Comparison of ENCODE assay signal across 11 cellular contexts in genomic region chr15:45117327-45118130, GRCh38. TPM values are rescaled to one million over a fixed set of nuclear protein-coding genes. Genes with fewer than 3 reads are reported as not detected.
DNase-seq lines count a peak whose midpoint lies in the region; ATAC-seq and TF ChIP-seq lines count a peak whose summit lies in the region.
"Had no signal": no experiment of that assay in that cellular context is flagged by ENCODE, and none has a peak within 500 bp of the region (broad histone marks: within the 10 kb centered on the region; RNA-seq: fewer than 3 reads in every experiment).

No MANE protein-coding gene starts in this region.

- intact Hi-C loops in activated CD4-positive, alpha-beta T cell treated with anti-CD3 and anti-CD28 coated beads, Interleukin-2, amount 10 ng/mL, durations not matched to agents 24 days and 14 days (cut with micrococcal nuclease), result loop anchor here (5.0 kb wide), 1 partner anchor 265 kb away; no protein-coding TSS in a partner anchor

- H3K36me3 ChIP-seq in thoracic aorta, result no peaks in the 10 kb centered on the region

- POLR2A ChIA-PET in WTC11 (lab: Charles Lee), result interaction anchor here (0.7 kb wide), 1 partner anchor 17 kb away, joined by 3 read pairs; no protein-coding TSS in a partner anchor

- no peak overlapping the region for H3K27ac Mint-ChIP-seq in activated CD4-positive, alpha-beta T cell treated with anti-CD3 and anti-CD28 coated beads, Interleukin-2, amount 10 ng/mL, durations not matched to agents 24 days and 14 days
- H3K27ac Mint-ChIP-seq in WTC11, result no peak overlapping the region

- H3K4me3 Mint-ChIP-seq in activated CD4-positive, alpha-beta T cell treated with anti-CD3 and anti-CD28 coated beads, Interleukin-2, amount 10 ng/mL, durations not matched to agents 24 days and 14 days, result peak overlapping the region; percentile 71
- H3K4me3 Mint-ChIP-seq in WTC11, result peak overlapping the region; percentile 64

- H3K9me3 Mint-ChIP-seq in activated CD4-positive, alpha-beta T cell treated with anti-CD3 and anti-CD28 coated beads, Interleukin-2, amount 10 ng/mL, durations not matched to agents 24 days and 14 days, result no peaks in the 10 kb centered on the region
- H3K9me3 Mint-ChIP-seq in WTC11, result no peaks in the 10 kb centered on the region

- peaks cover 62% of the 10 kb centered on the region for H3K27me3 Mint-ChIP-seq in activated CD4-positive, alpha-beta T cell treated with anti-CD3 and anti-CD28 coated beads, Interleukin-2, amount 10 ng/mL, durations not matched to agents 24 days and 14 days
- H3K27me3 Mint-ChIP-seq in WTC11 (ENCODE audit: low read depth), result peaks cover 97% of the 10 kb centered on the region

- H3K4me1 ChIP-seq in thoracic aorta (ENCODE audit: control insufficient read depth in 1 of 2, low read depth in 2 of 2), result peaks cover 16 to 38% of the 10 kb centered on the region in 2 donors

- no peak overlapping the region for H3K27ac ChIP-seq in thoracic aorta

- H3K36me3 Mint-ChIP-seq in activated CD4-positive, alpha-beta T cell treated with anti-CD3 and anti-CD28 coated beads, Interleukin-2, amount 10 ng/mL, durations not matched to agents 24 days and 14 days (ENCODE audit: low read depth), result no peaks in the 10 kb centered on the region
- no peaks in the 10 kb centered on the region for H3K36me3 Mint-ChIP-seq in WTC11

- peak overlapping the region; percentile 59 for H3K4me3 ChIP-seq in thoracic aorta
- H3K4me3 ChIP-seq: lung had no signal

- peaks cover 19% of the 10 kb centered on the region for H3K4me1 Mint-ChIP-seq in activated CD4-positive, alpha-beta T cell treated with anti-CD3 and anti-CD28 coated beads, Interleukin-2, amount 10 ng/mL, durations not matched to agents 24 days and 14 days
- H3K4me1 Mint-ChIP-seq in WTC11, result peaks cover 32% of the 10 kb centered on the region

- H3K9me3 ChIP-seq in thoracic aorta, result no peaks in the 10 kb centered on the region

- DNase-seq in activated CD4-positive, alpha-beta T cell treated with anti-CD3 and anti-CD28 coated beads, Interleukin-2, amount 10 ng/mL, durations not matched to agents 24 days and 14 days, result no peak
- DNase-seq in activated CD4-positive, alpha-beta T cell treated with anti-CD3 and anti-CD28 coated beads for 48 hours, result no peak
- DNase-seq in WTC11 (ENCODE audit: low spot score) (no peak), left lobe of liver (ENCODE audit: low spot score) (no peak), thoracic aorta (ENCODE audit: low spot score) (no peak), cerebellar cortex (ENCODE audit: low spot score) (no peak), H4 (ENCODE audit: low spot score) (no peak)
- no peak for DNase-seq in stimulated activated CD4-positive, alpha-beta T cell treated with anti-CD3 and anti-CD28 coated beads, Interleukin-15, amount 100 ng/mL, for 24 hours

- ATAC-seq in WTC11, result peak; percentile 6
- ATAC-seq in left lobe of liver, result peak; percentile 40
- ATAC-seq in thoracic aorta (ENCODE audit: insufficient number of reproducible peaks, low FRiP score, low read depth), result no peak

- CTCF ChIA-PET in WTC11 (lab: Charles Lee), result interaction anchor here (0.6 to 8.3 kb wide), 64 partner anchors 9 to 883 kb away, joined by 3 to 231 read pairs (median 6); partner anchors contain the start of genes DUOX1, DUOXA1, SHF and SLC28A2

- no peak for TF ChIP-seq CTCF in WTC11 (IDR thresholded peaks at IDR 0.05)
- no peak for TF ChIP-seq CTCF in thoracic aorta (IDR thresholded peaks at IDR 0.05)

- peaks cover 12% of the 10 kb centered on the region for H3K27me3 ChIP-seq in thoracic aorta (replicated peaks; ENCODE audit: insufficient read depth)

TF ChIP-seq in WTC11, 78 proteins besides CTCF, POLR2A, EP300 and RAD21:
- TF ChIP-seq, protein P1, sequence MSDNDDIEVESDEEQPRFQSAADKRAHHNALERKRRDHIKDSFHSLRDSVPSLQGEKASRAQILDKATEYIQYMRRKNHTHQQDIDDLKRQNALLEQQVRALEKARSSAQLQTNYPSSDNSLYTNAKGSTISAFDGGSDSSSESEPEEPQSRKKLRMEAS (CRISPR knock-in tag; IDR thresholded peaks at IDR 0.05), result 0 out of 2 replicates have a peak, but pooled peaks have one; percentile 17
- no peak for TF ChIP-seq FOXK1 (CRISPR knock-in tag; IDR thresholded peaks at IDR 0.05)

RNA-seq across cellular contexts. Expression of gene DUOXA2, which starts 3.4 kb away (rescaled TPM):
- total RNA-seq in activated CD4-positive, alpha-beta T cell treated with anti-CD3 and anti-CD28 coated beads, Interleukin-2, amount 10 ng/mL, durations not matched to agents 24 days and 14 days, result not detected in 2 replicates
- 0.11 TPM in 1 of 3 replicates, not detected in the others for total RNA-seq in WTC11 (2021)
- not detected for total RNA-seq in left lobe of liver
- total RNA-seq in thoracic aorta, result not detected
- total RNA-seq in H4 (2014; rRNA removed; shearing (Covaris generic)), result not detected in 2 replicates
- total RNA-seq: A673, temporal lobe had no signal

RNA-seq across cellular contexts. Expression of gene DUOX2, which starts 3.6 kb away (rescaled TPM):
- total RNA-seq in activated CD4-positive, alpha-beta T cell treated with anti-CD3 and anti-CD28 coated beads, Interleukin-2, amount 10 ng/mL, durations not matched to agents 24 days and 14 days, result 0.05 TPM in 1 of 2 replicates, not detected in the other
- 0.13 to 0.27 TPM (median 0.14 TPM) in 3 replicates for total RNA-seq in WTC11 (2021)
- 0.10 TPM for total RNA-seq in left lobe of liver
- total RNA-seq in thoracic aorta, result under 1 TPM in 1 of 2 donors, not detected in 1; 0.42 TPM
- 0.04 TPM in 1 of 2 replicates, not detected in the other for total RNA-seq in H4 (2014; rRNA removed; shearing (Covaris generic))
- total RNA-seq: temporal lobe had no signal

RNA-seq across cellular contexts. Expression of gene DUOXA1, which starts 12.2 kb away (rescaled TPM):
- total RNA-seq in activated CD4-positive, alpha-beta T cell treated with anti-CD3 and anti-CD28 coated beads, Interleukin-2, amount 10 ng/mL, durations not matched to agents 24 days and 14 days, result not detected in 2 replicates
- 0.09 to 0.62 TPM (median 0.50 TPM) in 3 replicates for total RNA-seq in WTC11 (2021)
- total RNA-seq in left lobe of liver, result not detected
- total RNA-seq in thoracic aorta, result 1 to 10 TPM in 1 of 2 donors, not detected in 1; 6.8 TPM
- not detected in 2 replicates for total RNA-seq in H4 (2014; rRNA removed; shearing (Covaris generic))

RNA-seq across cellular contexts. Expression of gene DUOX1, which starts 12.3 kb away (rescaled TPM):
- 0.02 and 0.14 TPM in 2 replicates for total RNA-seq in activated CD4-positive, alpha-beta T cell treated with anti-CD3 and anti-CD28 coated beads, Interleukin-2, amount 10 ng/mL, durations not matched to agents 24 days and 14 days
- total RNA-seq in WTC11 (2021), result 1.3 to 2.1 TPM (median 1.3 TPM) in 3 replicates
- total RNA-seq in left lobe of liver, result 0.45 TPM
- under 1 TPM; 0.56 to 0.68 TPM for total RNA-seq in thoracic aorta
- total RNA-seq in H4 (2014; rRNA removed; shearing (Covaris generic)), result not detected in 2 replicates
- total RNA-seq: temporal lobe had no signal
